14 cellular contexts compared by ENCODE assay signal in genomic region chr17:35202582-35202981, GRCh38. TPM values are rescaled to one million over a fixed set of nuclear protein-coding genes. Genes with fewer than 3 reads are reported as not detected.
"Had no signal": no experiment of that assay in that cellular context is flagged by ENCODE, and none has a peak within 500 bp of the region (broad histone marks: within the 10 kb centered on the region; RNA-seq: fewer than 3 reads in every experiment).

No MANE protein-coding gene starts in this region.

RNA-seq across cellular contexts. Expression of gene SLC35G3, which starts 8.4 kb away (rescaled TPM):
- total RNA-seq: stomach, subcutaneous adipose tissue, suprapubic skin, temporal lobe, thoracic aorta, thyroid gland, tibial nerve, transverse colon, upper lobe of left lung, upper lobe of right lung, ureter, urinary bladder, uterus, vagina had no signal
- polyA plus RNA-seq: urinary bladder had no signal

RNA-seq across cellular contexts. Expression of gene UNC45B, which starts 55.0 kb away (rescaled TPM):
- total RNA-seq: subcutaneous adipose tissue, suprapubic skin, temporal lobe, thoracic aorta, thyroid gland, tibial nerve, vagina had no signal
